Comparison of ENCODE assay signal across 24 cellular contexts in genomic region chr10:10976652-10977051, GRCh38.
"Had no signal": no experiment of that assay in that cellular context is flagged by ENCODE, and none has a peak within 500 bp of the region (broad histone marks: within the 10 kb centered on the region; RNA-seq: fewer than 3 reads in every experiment).

No MANE protein-coding gene starts in this region.

- H3K4me3 ChIP-seq: colonic mucosa, esophagus squamous epithelium, mucosa of descending colon, prostate gland, right atrium auricular region, stomach, transverse colon, upper lobe of right lung, uterus had no signal

- H3K9me3 ChIP-seq: colonic mucosa, esophagus squamous epithelium, mucosa of descending colon, prostate gland, right atrium auricular region, stomach, transverse colon, upper lobe of right lung, uterus had no signal

- ATAC-seq: left lobe of liver, mucosa of descending colon, upper lobe of right lung had no signal

- DNase-seq: colonic mucosa; effector memory CD4-positive, alpha-beta T cell; esophagus squamous epithelium; foreskin melanocyte; immature natural killer cell; islet precursor cell; kidney glomerular epithelial cell; mesenchymal stem cell; mucosa of descending colon; naive B cell; nephron progenitor cell; nucleus accumbens; small intestine; stimulated activated CD4-positive, alpha-beta T cell treated with anti-CD3 and anti-CD28 coated beads, Interleukin-15, amount 100 ng/mL, for 24 hours; stimulated activated CD4-positive, alpha-beta T cell treated with anti-CD3 and anti-CD28 coated beads, Interleukin-2, amount 100 ng/mL, for 48 hours; stimulated activated naive CD4-positive, alpha-beta T cell; stomach; substantia nigra; transverse colon; upper lobe of right lung had no signal

- H3K27me3 ChIP-seq: colonic mucosa, right atrium auricular region, stomach, transverse colon, upper lobe of right lung, uterus had no signal

- H3K36me3 ChIP-seq: colonic mucosa, esophagus squamous epithelium, prostate gland, right atrium auricular region, stomach, transverse colon, upper lobe of right lung, uterus had no signal

- H3K4me1 ChIP-seq: colonic mucosa, prostate gland, transverse colon, upper lobe of right lung, uterus had no signal

- H3K27ac ChIP-seq: colonic mucosa, prostate gland, stomach, upper lobe of right lung, uterus had no signal
